ENCODE assay signal across 12 cellular contexts in the genomic region with DNA sequence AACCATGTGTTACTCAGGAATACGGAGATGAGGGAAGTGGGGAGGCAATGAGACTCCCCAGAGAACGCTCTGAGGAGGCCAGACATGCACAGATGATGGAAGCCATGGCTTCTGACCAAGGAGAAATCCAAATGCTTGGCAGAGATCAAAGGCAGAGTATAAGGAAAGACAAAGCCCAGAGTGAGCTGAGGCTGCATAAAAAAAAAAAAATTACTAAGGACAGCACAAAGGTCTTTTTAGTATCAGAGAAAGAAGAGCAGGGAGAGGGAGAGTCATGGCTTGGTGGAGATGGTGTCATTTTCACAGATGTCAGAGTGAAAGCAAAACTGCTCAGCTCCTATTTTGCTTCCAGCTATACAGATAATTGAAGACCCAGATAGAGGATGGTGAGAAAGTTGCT. TPM values are rescaled to one million over a fixed set of nuclear protein-coding genes. Genes with fewer than 3 reads are reported as not detected.
DNase-seq lines count a peak whose midpoint lies in the region; ATAC-seq and TF ChIP-seq lines count a peak whose summit lies in the region.
"Had no signal": no experiment of that assay in that cellular context is flagged by ENCODE, and none has a peak within 500 bp of the region (broad histone marks: within the 10 kb centered on the region; RNA-seq: fewer than 3 reads in every experiment).

No MANE protein-coding gene starts in this region.

- WGBS in esophagus muscularis mucosa = 45% methylated on average over 2 of the region's 2 CpGs
- WGBS in aorta, 2 donors = 11 to 33% methylated on average over 2 of the region's 2 CpGs

- no peaks in the 10 kb centered on the region for H3K27me3 Mint-ChIP-seq in MCF 10A (ENCODE audit: insufficient read depth, unreplicated experiment)

- no peaks in the 10 kb centered on the region for H3K9me3 Mint-ChIP-seq in MCF 10A (ENCODE audit: unreplicated experiment)

- TF ChIP-seq CTCF in MCF 10A (IDR thresholded peaks at IDR 0.05; ENCODE audit: unreplicated experiment) = no peak
- no peak for TF ChIP-seq CTCF in breast epithelium (IDR thresholded peaks at IDR 0.05)
- TF ChIP-seq CTCF in esophagus muscularis mucosa (IDR thresholded peaks at IDR 0.05) = no peak

- intact Hi-C loops in MCF 10A (cut with micrococcal nuclease) (no loop called here), breast epithelium (cut with DNase I; ENCODE audit: low total_unique reads) (no loop called here), esophagus muscularis mucosa (cut with DNase I) (no loop called here), aorta (cut with DNase I) (no loop called here)

- ATAC-seq in HG03175 (IDR thresholded peaks at IDR 0.05; ENCODE audit: unreplicated experiment) (peak; percentile 72), aorta (ENCODE audit: low FRiP score) (peak; percentile 17)

- peak overlapping the region; percentile 57 for H3K27ac Mint-ChIP-seq in MCF 10A (ENCODE audit: low read depth, unreplicated experiment)

- no peaks in the 10 kb centered on the region for H3K9me3 ChIP-seq in breast epithelium
- no peaks in the 10 kb centered on the region for H3K9me3 ChIP-seq in esophagus muscularis mucosa
- no peaks in the 10 kb centered on the region for H3K9me3 ChIP-seq in aorta (ENCODE audit: control insufficient read depth, low read length)

- no peak overlapping the region for H3K4me3 ChIP-seq in breast epithelium
- no peak overlapping the region for H3K4me3 ChIP-seq in esophagus muscularis mucosa
- no peak overlapping the region for H3K4me3 ChIP-seq in aorta (ENCODE audit: low read length in 2 of 2)
- H3K4me3 ChIP-seq: coronary artery had no signal

- H3K4me3 Mint-ChIP-seq in MCF 10A (ENCODE audit: unreplicated experiment) = no peak overlapping the region

- CTCF ChIA-PET in MCF 10A (lab: Yijun Ruan, JAX) = interaction anchor here (0.7 to 1.6 kb wide), 6 partner anchors 9 to 317 kb away, joined by 3 to 7 read pairs (median 3); no protein-coding TSS in a partner anchor

- no peaks in the 10 kb centered on the region for H3K36me3 ChIP-seq in breast epithelium
- H3K36me3 ChIP-seq in esophagus muscularis mucosa = no peaks in the 10 kb centered on the region
- H3K36me3 ChIP-seq in aorta (ENCODE audit: control insufficient read depth in 1 of 2, insufficient read depth in 2 of 2, low read length in 1 of 2) = no peaks in the 10 kb centered on the region
- H3K36me3 ChIP-seq: WERI-Rb-1 had no signal

- TF ChIP-seq POLR2A in breast epithelium (IDR thresholded peaks at IDR 0.05) = no peak
- TF ChIP-seq POLR2A in esophagus muscularis mucosa (IDR thresholded peaks at IDR 0.05; ENCODE audit: low read depth) = no peak

- H3K4me1 ChIP-seq in breast epithelium (no peaks in the 10 kb centered on the region), esophagus muscularis mucosa (peaks cover 0 to 11% (median 4%) of the 10 kb centered on the region in 4 donors), aorta (ENCODE audit: control insufficient read depth in 1 of 2, insufficient read depth in 2 of 2, low read length in 2 of 2) (no peaks in the 10 kb centered on the region)

- H3K4me1 Mint-ChIP-seq in MCF 10A (ENCODE audit: insufficient read depth, unreplicated experiment) = peaks cover 25% of the 10 kb centered on the region

- no peak for TF ChIP-seq EP300 in esophagus muscularis mucosa (IDR thresholded peaks at IDR 0.05)

- H3K27ac ChIP-seq in breast epithelium = no peak overlapping the region
- H3K27ac ChIP-seq in esophagus muscularis mucosa (replicated peaks in 1 of 4) = no peak overlapping the region
- no peak overlapping the region for H3K27ac ChIP-seq in aorta (ENCODE audit: low read depth in 1 of 2, low read length in 2 of 2)
- H3K27ac ChIP-seq: WERI-Rb-1 had no signal

- DNase-seq in MCF 10A (ENCODE audit: unreplicated experiment) (no peak), breast epithelium (ENCODE audit: low spot score in 2 of 2) (no peak), esophagus muscularis mucosa (ENCODE audit: extremely low spot score) (peak; percentile 39), aorta (no peak), NCI-H187 (lab: John Stamatoyannopoulos, UW) (no peak), SIG-M5 treated with dmso at 0.1 percent for 504 hours (lab: John Stamatoyannopoulos, UW; ENCODE audit: unreplicated experiment) (no peak), D341Med (ENCODE audit: low spot score) (no peak)
- DNase-seq: NCI-H2081, WERI-Rb-1 had no signal

- H3K27me3 ChIP-seq in breast epithelium (no peaks in the 10 kb centered on the region), esophagus muscularis mucosa (no peaks in the 10 kb centered on the region), aorta (ENCODE audit: control insufficient read depth in 1 of 2, insufficient read depth in 2 of 2, low read length in 1 of 2) (no peaks in the 10 kb centered on the region)

- no TSS peak for BruUV-seq in MCF 10A (replicated peaks; lab: Mats Ljungman, UMichigan)

- POLR2A ChIA-PET in MCF 10A (lab: Yijun Ruan, JAX) = interaction anchor here (0.6 to 1.5 kb wide), 3 partner anchors 10 to 1194 kb away, joined by 3 read pairs; no protein-coding TSS in a partner anchor

- no peaks in the 10 kb centered on the region for H3K36me3 Mint-ChIP-seq in MCF 10A (ENCODE audit: insufficient read depth, unreplicated experiment)

RNA-seq across cellular contexts. Expression of a gene that starts 8.1 kb away (rescaled TPM):
- 4.9 and 8.7 TPM in 2 replicates for total RNA-seq in MCF 10A (2022)
- 10 to 100 TPM in 2 of 3 donors, 1 to 10 TPM in 1; 4.6 to 45.0 (median 13.0) TPM for total RNA-seq in breast epithelium
- total RNA-seq in esophagus muscularis mucosa = 10 to 100 TPM in 1 of 4 donors, 1 to 10 TPM in 3; 5.2 to 26.0 (median 9.5) TPM
- total RNA-seq in aorta = 10 to 100 TPM; 17.0 to 28.0 TPM
- polyA plus RNA-seq in aorta = 10 to 100 TPM in 1 of 2 donors, 1 to 10 TPM in 1; 2.2 to 19.8 TPM
- total RNA-seq: lung microvascular endothelial cell had no signal

RNA-seq across cellular contexts. Expression of a gene that starts 37.2 kb away (rescaled TPM):
- 195 and 240 TPM in 2 replicates for total RNA-seq in MCF 10A (2022)
- 10 to 100 TPM; 60.8 to 80.8 (median 70.8) TPM for total RNA-seq in breast epithelium
- 100 to 1,000 TPM in 1 of 4 donors, 10 to 100 TPM in 3; 80.6 to 111 (median 91.1) TPM for total RNA-seq in esophagus muscularis mucosa
- 100 to 1,000 TPM; 115 to 131 TPM for total RNA-seq in aorta
- 100 to 1,000 TPM in 1 of 2 donors, 10 to 100 TPM in 1; 90.6 to 162 TPM for polyA plus RNA-seq in aorta

RNA-seq across cellular contexts. Expression of a gene that starts 54.7 kb away (rescaled TPM):
- total RNA-seq in MCF 10A (2022) = not detected in 2 replicates
- total RNA-seq in breast epithelium = not detected
- not detected for total RNA-seq in esophagus muscularis mucosa
- total RNA-seq in aorta = not detected
- not detected for polyA plus RNA-seq in aorta
- total RNA-seq: lung microvascular endothelial cell had no signal
